Comparison of ENCODE assay signal across 8 cellular contexts in genomic region chr11:67630230-67630942, GRCh38. TPM values are rescaled to one million over a fixed set of nuclear protein-coding genes. Genes with fewer than 3 reads are reported as not detected.
DNase-seq lines count a peak whose midpoint lies in the region; ATAC-seq, FAIRE-seq and TF ChIP-seq lines count a peak whose summit lies in the region.

No MANE protein-coding gene starts in this region.

- no peak; the same call in 1 of the 2 replicates for TF ChIP-seq EP300 in K562 (IDR thresholded peaks at IDR 0.05; ENCODE audit: low read length)

- under 1% methylated on average over 25 of the region's 70 CpGs for WGBS in K562 (ENCODE audit: insufficient coverage, low coverage, missing lambda C conversion rate)

- peak; percentile 52 to 70 for TF ChIP-seq RAD21 in K562 (CRISPR knock-in tag; conservative IDR thresholded peaks at IDR 0.05 in 1 of 2, IDR thresholded peaks at IDR 0.05 in 1 of 2)

- no TSS peak for BruUV-seq in K562 (replicated peaks; lab: Mats Ljungman, UMichigan)

- peak overlapping the region; percentile 80 for H3K27ac ChIP-seq in K562 (ENCODE audit: extremely low read depth, low read depth, low read length)

- peak; percentile 86 for TF ChIP-seq POLR2A in K562 (conservative IDR thresholded peaks at IDR 0.05)

- H3K27me3 ChIP-seq in K562 (ENCODE audit: control insufficient read depth in 2 of 2, insufficient read depth in 2 of 2, low read length in 2 of 2): no peaks in the 10 kb centered on the region

- no peaks in the 10 kb centered on the region for H3K9me3 ChIP-seq in K562 (replicated peaks; ENCODE audit: control insufficient read depth, insufficient read depth, low read depth, low read length)

- H3K4me1 ChIP-seq in K562 (replicated peaks in 1 of 2; ENCODE audit: control insufficient read depth in 2 of 2, insufficient read depth in 2 of 2, low read length in 2 of 2): peaks cover 10 to 72% of the 10 kb centered on the region in 2 experiments

- FAIRE-seq in K562 (lab: Jason Lieb, UNC): peak; percentile 88

- peak; percentile 90 to 91 (median 91) for TF ChIP-seq CTCF in K562 (IDR thresholded peaks at IDR 0.05 in 2 of 3, conservative IDR thresholded peaks at IDR 0.05 in 1 of 3; ENCODE audit: insufficient read depth in 2 of 3, low read depth in 1 of 3, low read length in 3 of 3)

- peak overlapping the region; percentile 98 for H2AFZ ChIP-seq in K562 (ENCODE audit: low read depth, low read length)

- in situ Hi-C loops in K562 (cut with MboI): no loop called here

- intact Hi-C loops in K562 (cut with micrococcal nuclease) (loop anchor here (5.0 kb wide), 1 partner anchor 67 kb away; no protein-coding TSS in a partner anchor), sciatic nerve (cut with DNase I) (no loop called here)

- peak; percentile 92 for DNase-seq in A172 (ENCODE audit: low spot score)
- DNase-seq in NCI-H2029 (lab: John Stamatoyannopoulos, UW): peak; percentile 96
- peak; percentile 91 for DNase-seq in T-helper 22 cell (ENCODE audit: low read depth)
- peak; percentile 96 to 98 (median 98) for DNase-seq in K562 (ENCODE audit: extremely low read depth in 1 of 4, low spot score in 3 of 4)
- DNase-seq in iPS DF 19.7 (ENCODE audit: low read depth, low spot score): peak; percentile 54
- peak; percentile 100 for DNase-seq in sciatic nerve (ENCODE audit: low spot score)

- POLR2A ChIA-PET in K562 (lab: Yijun Ruan, JAX): interaction anchor here (0.6 to 5.2 kb wide), 11 partner anchors 13 to 153 kb away, joined by 3 to 36 read pairs (median 5); partner anchors contain the start of gene AIP

- no peaks in the 10 kb centered on the region for H3K9me1 ChIP-seq in K562 (ENCODE audit: control insufficient read depth, insufficient read depth, low read length)

- H3K79me2 ChIP-seq in K562 (ENCODE audit: control insufficient read depth, insufficient read depth, low read length): no peaks in the 10 kb centered on the region

- H3K36me3 ChIP-seq in K562 (ENCODE audit: control insufficient read depth, insufficient read depth, low read length): peaks cover 15% of the 10 kb centered on the region; the same call in 1 of the 3 replicates

- H3K4me2 ChIP-seq in K562 (ENCODE audit: insufficient read depth, low read length): peak overlapping the region; percentile 93

- no peaks in the 10 kb centered on the region for H4K20me1 ChIP-seq in K562 (replicated peaks; ENCODE audit: control insufficient read depth, insufficient read depth, low read length)

- H3K9ac ChIP-seq in K562 (ENCODE audit: insufficient read depth in 1 of 2, low read depth in 2 of 2, low read length in 2 of 2): peak overlapping the region; percentile 63 to 93

- CTCF ChIA-PET in K562 (lab: Yijun Ruan, JAX; ENCODE audit: low intra/inter-chr PET ratio): interaction anchor here (0.5 to 1.2 kb wide), 5 partner anchors 13 to 71 kb away, joined by 3 read pairs; no protein-coding TSS in a partner anchor

- ATAC-seq in GM18517 (IDR thresholded peaks at IDR 0.05; ENCODE audit: unreplicated experiment) (peak; percentile 55), HG03025 (IDR thresholded peaks at IDR 0.05; ENCODE audit: low FRiP score, unreplicated experiment) (peak; percentile 67), K562 (peak; percentile 87), sciatic nerve (peak; percentile 94)

- peak overlapping the region; percentile 71 for H3K4me3 ChIP-seq in K562

RNA-seq across cellular contexts. Expression of gene NUDT8, which starts 0.6 kb away (rescaled TPM):
- 5.3 and 11.9 TPM in 2 replicates for total RNA-seq in A172 (2014; rRNA removed; shearing (Covaris generic))
- 2.8 and 15.1 TPM in 2 replicates for total RNA-seq in K562 (2011; cell fraction: chromatin; rRNA removed; ENCODE audit: low replicate concordance)
- total RNA-seq in K562 (2011; cell fraction: nucleolus; rRNA removed): 22.0 and 23.0 TPM in 2 replicates
- 9.8 and 13.5 TPM in 2 replicates for total RNA-seq in K562 (2011; cell fraction: nucleoplasm; rRNA removed)
- total RNA-seq in K562 (2014; rRNA removed) (23.8 and 36.3 TPM in 2 replicates), K562 (2014; rRNA removed; fragmentation: Illumina TruSeq; extraction: Trizol) (1.5 and 2.0 TPM in 2 replicates), K562 (2015; rRNA removed; fragmentation: Illumina TruSeq; extraction: Trizol) (6.2 and 6.6 TPM in 2 replicates), K562 (2021) (26.7 and 27.8 TPM in 2 replicates), sciatic nerve (7.8 TPM)
- polyA plus RNA-seq in K562 (2011; rRNA removed) (4.3 and 6.2 TPM in 2 replicates), K562 (2014; fragmentation: Illumina TruSeq; extraction: Trizol) (5.0 and 14.0 TPM in 2 replicates), K562 (2014; fragmentation: Nextera tagmentation; extraction: Ambion mirVana) (under 1 TPM; 0.23 to 0.85 TPM), K562 (2014; rRNA removed) (21.7 and 27.2 TPM in 2 replicates)
- 11.0 and 34.8 TPM in 2 replicates for polyA plus RNA-seq in K562 (2011; cell fraction: cytosol; rRNA removed)
- polyA plus RNA-seq in K562 (2011; cell fraction: nucleus; rRNA removed): 27.2 and 46.8 TPM in 2 replicates
- polyA plus RNA-seq in K562 (2012): 20.9 and 25.8 TPM in 2 replicates
- 0.72 and 1.2 TPM in 2 replicates for polyA minus RNA-seq in K562 (2011; rRNA and poly(A)+ RNA removed)
- 5.7 and 7.1 TPM in 2 replicates for polyA minus RNA-seq in K562 (2011; cell fraction: cytosol; rRNA and poly(A)+ RNA removed)
- 11.9 and 15.1 TPM in 2 replicates for polyA minus RNA-seq in K562 (2011; cell fraction: nucleus; rRNA and poly(A)+ RNA removed)

RNA-seq across cellular contexts. Expression of gene TBX10, which starts 9.2 kb away (rescaled TPM):
- total RNA-seq in A172 (2014; rRNA removed; shearing (Covaris generic)): not detected in 2 replicates
- not detected in 2 replicates for total RNA-seq in K562 (2011; cell fraction: chromatin; rRNA removed; ENCODE audit: low replicate concordance)
- total RNA-seq in K562 (2011; cell fraction: nucleolus; rRNA removed): not detected in 2 replicates
- total RNA-seq in K562 (2011; cell fraction: nucleoplasm; rRNA removed): not detected in 2 replicates
- total RNA-seq in K562 (2014; rRNA removed): not detected in 2 replicates
- total RNA-seq in K562 (2014; rRNA removed; fragmentation: Illumina TruSeq; extraction: Trizol): not detected in 2 replicates
- total RNA-seq in K562 (2015; rRNA removed; fragmentation: Illumina TruSeq; extraction: Trizol): not detected in 2 replicates
- not detected in 2 replicates for total RNA-seq in K562 (2021)
- not detected in 2 replicates for polyA plus RNA-seq in K562 (2011; rRNA removed)
- not detected in 2 replicates for polyA plus RNA-seq in K562 (2011; cell fraction: cytosol; rRNA removed)
- not detected in 2 replicates for polyA plus RNA-seq in K562 (2011; cell fraction: nucleus; rRNA removed)
- 0.14 and 0.18 TPM in 2 replicates for polyA plus RNA-seq in K562 (2012)
- not detected in 2 replicates for polyA plus RNA-seq in K562 (2014; fragmentation: Illumina TruSeq; extraction: Trizol)
- polyA plus RNA-seq in K562 (2014; fragmentation: Nextera tagmentation; extraction: Ambion mirVana): not detected
- polyA plus RNA-seq in K562 (2014; rRNA removed): not detected in 2 replicates
- not detected in 2 replicates for polyA minus RNA-seq in K562 (2011; rRNA and poly(A)+ RNA removed)
- not detected in 2 replicates for polyA minus RNA-seq in K562 (2011; cell fraction: cytosol; rRNA and poly(A)+ RNA removed)
- not detected in 2 replicates for polyA minus RNA-seq in K562 (2011; cell fraction: nucleus; rRNA and poly(A)+ RNA removed)
- not detected for total RNA-seq in sciatic nerve

RNA-seq across cellular contexts. Expression of gene ACY3, which starts 20.1 kb away (rescaled TPM):
- 0.41 and 0.89 TPM in 2 replicates for total RNA-seq in A172 (2014; rRNA removed; shearing (Covaris generic))
- not detected in 2 replicates for total RNA-seq in K562 (2011; cell fraction: chromatin; rRNA removed; ENCODE audit: low replicate concordance)
- total RNA-seq in K562 (2011; cell fraction: nucleolus; rRNA removed): not detected in 2 replicates
- not detected in 2 replicates for total RNA-seq in K562 (2011; cell fraction: nucleoplasm; rRNA removed)
- total RNA-seq in K562 (2014; rRNA removed) (not detected in 2 replicates), K562 (2014; rRNA removed; fragmentation: Illumina TruSeq; extraction: Trizol) (not detected in 2 replicates), K562 (2015; rRNA removed; fragmentation: Illumina TruSeq; extraction: Trizol) (not detected in 2 replicates), K562 (2021) (not detected in 2 replicates), sciatic nerve (0.45 TPM)
- polyA plus RNA-seq in K562 (2011; rRNA removed) (not detected in 2 replicates), K562 (2014; fragmentation: Illumina TruSeq; extraction: Trizol) (not detected in 2 replicates), K562 (2014; fragmentation: Nextera tagmentation; extraction: Ambion mirVana) (not detected), K562 (2014; rRNA removed) (not detected in 2 replicates)
- not detected in 2 replicates for polyA plus RNA-seq in K562 (2011; cell fraction: cytosol; rRNA removed)
- not detected in 2 replicates for polyA plus RNA-seq in K562 (2011; cell fraction: nucleus; rRNA removed)
- not detected in 2 replicates for polyA plus RNA-seq in K562 (2012)
- polyA minus RNA-seq in K562 (2011; rRNA and poly(A)+ RNA removed): not detected in 2 replicates
- not detected in 2 replicates for polyA minus RNA-seq in K562 (2011; cell fraction: cytosol; rRNA and poly(A)+ RNA removed)
- polyA minus RNA-seq in K562 (2011; cell fraction: nucleus; rRNA and poly(A)+ RNA removed): not detected in 2 replicates

RNA-seq across cellular contexts. Expression of gene NDUFV1, which starts 23.6 kb away (rescaled TPM):
- total RNA-seq in A172 (2014; rRNA removed; shearing (Covaris generic)): 171 and 199 TPM in 2 replicates
- 348 and 937 TPM in 2 replicates for total RNA-seq in K562 (2011; cell fraction: chromatin; rRNA removed; ENCODE audit: low replicate concordance)
- 683 and 713 TPM in 2 replicates for total RNA-seq in K562 (2011; cell fraction: nucleolus; rRNA removed)
- total RNA-seq in K562 (2011; cell fraction: nucleoplasm; rRNA removed): 505 and 528 TPM in 2 replicates
- total RNA-seq in K562 (2014; rRNA removed) (408 and 468 TPM in 2 replicates), K562 (2014; rRNA removed; fragmentation: Illumina TruSeq; extraction: Trizol) (111 and 135 TPM in 2 replicates), K562 (2015; rRNA removed; fragmentation: Illumina TruSeq; extraction: Trizol) (242 and 251 TPM in 2 replicates), K562 (2021) (404 and 408 TPM in 2 replicates), sciatic nerve (126 TPM)
- polyA plus RNA-seq in K562 (2011; rRNA removed) (172 and 261 TPM in 2 replicates), K562 (2014; fragmentation: Illumina TruSeq; extraction: Trizol) (209 and 273 TPM in 2 replicates), K562 (2014; fragmentation: Nextera tagmentation; extraction: Ambion mirVana) (10 to 100 TPM; 10.8 to 32.9 TPM), K562 (2014; rRNA removed) (423 and 426 TPM in 2 replicates)
- polyA plus RNA-seq in K562 (2011; cell fraction: cytosol; rRNA removed): 251 and 329 TPM in 2 replicates
- polyA plus RNA-seq in K562 (2011; cell fraction: nucleus; rRNA removed): 669 and 851 TPM in 2 replicates
- polyA plus RNA-seq in K562 (2012): 286 and 337 TPM in 2 replicates
- 81.2 and 91.3 TPM in 2 replicates for polyA minus RNA-seq in K562 (2011; rRNA and poly(A)+ RNA removed)
- 141 and 202 TPM in 2 replicates for polyA minus RNA-seq in K562 (2011; cell fraction: cytosol; rRNA and poly(A)+ RNA removed)
- 134 and 170 TPM in 2 replicates for polyA minus RNA-seq in K562 (2011; cell fraction: nucleus; rRNA and poly(A)+ RNA removed)

RNA-seq across cellular contexts. Expression of gene ALDH3B2, which starts 44.0 kb away (rescaled TPM):
- total RNA-seq in A172 (2014; rRNA removed; shearing (Covaris generic)): not detected in 2 replicates
- total RNA-seq in K562 (2011; cell fraction: chromatin; rRNA removed; ENCODE audit: low replicate concordance): not detected in 2 replicates
- not detected in 2 replicates for total RNA-seq in K562 (2011; cell fraction: nucleolus; rRNA removed)
- not detected in 2 replicates for total RNA-seq in K562 (2011; cell fraction: nucleoplasm; rRNA removed)
- total RNA-seq in K562 (2014; rRNA removed): not detected in 2 replicates
- not detected in 2 replicates for total RNA-seq in K562 (2014; rRNA removed; fragmentation: Illumina TruSeq; extraction: Trizol)
- total RNA-seq in K562 (2015; rRNA removed; fragmentation: Illumina TruSeq; extraction: Trizol): not detected in 2 replicates
- total RNA-seq in K562 (2021): not detected in 2 replicates
- not detected in 2 replicates for polyA plus RNA-seq in K562 (2011; rRNA removed)
- polyA plus RNA-seq in K562 (2011; cell fraction: cytosol; rRNA removed): not detected in 2 replicates
- polyA plus RNA-seq in K562 (2011; cell fraction: nucleus; rRNA removed): not detected in 2 replicates
- polyA plus RNA-seq in K562 (2012): not detected in 2 replicates
- not detected in 2 replicates for polyA plus RNA-seq in K562 (2014; fragmentation: Illumina TruSeq; extraction: Trizol)
- polyA plus RNA-seq in K562 (2014; fragmentation: Nextera tagmentation; extraction: Ambion mirVana): not detected
- not detected in 2 replicates for polyA plus RNA-seq in K562 (2014; rRNA removed)
- not detected in 2 replicates for polyA minus RNA-seq in K562 (2011; rRNA and poly(A)+ RNA removed)
- not detected in 2 replicates for polyA minus RNA-seq in K562 (2011; cell fraction: cytosol; rRNA and poly(A)+ RNA removed)
- not detected in 2 replicates for polyA minus RNA-seq in K562 (2011; cell fraction: nucleus; rRNA and poly(A)+ RNA removed)
- not detected for total RNA-seq in sciatic nerve

Comparison
In these comparisons a context has a peak if more than half of its experiments do, and no peak if none do; other contexts are left out.
1. Peak in every context shown above with its lines: DNase-seq, ATAC-seq, H3K4me3 ChIP-seq and H3K27ac ChIP-seq.